9 cellular contexts compared by ENCODE assay signal in genomic region chr19:4058696-4059492, GRCh38. TPM values are rescaled to one million over a fixed set of nuclear protein-coding genes. Genes with fewer than 3 reads are reported as not detected.
DNase-seq lines count a peak whose midpoint lies in the region; ATAC-seq and TF ChIP-seq lines count a peak whose summit lies in the region.
"Had no signal": no experiment of that assay in that cellular context is flagged by ENCODE, and none has a peak within 500 bp of the region (broad histone marks: within the 10 kb centered on the region; RNA-seq: fewer than 3 reads in every experiment).

No MANE protein-coding gene starts in this region.

- no peak overlapping the region for H2AFZ ChIP-seq in neuronal stem cell (ENCODE audit: low read length)

- no peak overlapping the region for H4K91ac ChIP-seq in neuronal stem cell (ENCODE audit: low read depth, low read length, poor library complexity)

- H3K9me3 ChIP-seq in Panc1 (ENCODE audit: control insufficient read depth, insufficient read depth, low read depth, low read length): no peaks in the 10 kb centered on the region
- no peaks in the 10 kb centered on the region for H3K9me3 ChIP-seq in esophagus muscularis mucosa
- H3K9me3 ChIP-seq in neuronal stem cell (replicated peaks in 1 of 2; ENCODE audit: control insufficient read depth in 2 of 2, insufficient read depth in 1 of 2, low read depth in 1 of 2, low read length in 2 of 2): peaks cover 0 to 2% of the 10 kb centered on the region in 2 donors

- in situ Hi-C loops in Panc1 (cut with HindIII; ENCODE audit: low pct_unique_long_range_greater_than_20kb, low sequenced_read_pairs): no loop called here

- no peak overlapping the region for H4K8ac ChIP-seq in neuronal stem cell (ENCODE audit: low read depth, low read length)

- peaks cover 49% of the 10 kb centered on the region for H3K79me1 ChIP-seq in neuronal stem cell (ENCODE audit: low read depth, low read length)

- H3K4me1 ChIP-seq in Panc1 (ENCODE audit: control insufficient read depth, insufficient read depth, low read length) (peaks cover 37% of the 10 kb centered on the region), esophagus muscularis mucosa (peaks cover 69 to 96% (median 87%) of the 10 kb centered on the region in 4 donors), neuronal stem cell (ENCODE audit: control insufficient read depth in 2 of 2, insufficient read depth in 1 of 2, low read depth in 1 of 2, low read length in 2 of 2) (peaks cover 7 to 12% of the 10 kb centered on the region in 2 donors)

- H2BK12ac ChIP-seq in neuronal stem cell (ENCODE audit: low read length): peak overlapping the region; percentile 10

- peak overlapping the region; percentile 11 for H3K4me2 ChIP-seq in neuronal stem cell (ENCODE audit: insufficient read depth, low read length, poor library complexity, severe bottlenecking)

- no TSS peak for BruUV-seq in Panc1 (replicated peaks; lab: Mats Ljungman, UMichigan)

- peak overlapping the region; percentile 82 for H2BK5ac ChIP-seq in neuronal stem cell (ENCODE audit: low read length)

- CTCF ChIA-PET in Panc1 (lab: Charles Lee): interaction anchor here (0.5 kb wide), 1 partner anchor 30 kb away, joined by 7 read pairs; no protein-coding TSS in a partner anchor

- peak overlapping the region; percentile 71 for H3K18ac ChIP-seq in neuronal stem cell (ENCODE audit: low read length)

- TF ChIP-seq CTCF in AG09309 (IDR thresholded peaks at IDR 0.05; ENCODE audit: control insufficient read depth, insufficient read depth, low read depth, low read length, missing control alignments) (no peak), Panc1 (IDR thresholded peaks at IDR 0.05) (no peak), esophagus muscularis mucosa (IDR thresholded peaks at IDR 0.05) (no peak)

- TF ChIP-seq POLR2A in esophagus muscularis mucosa (IDR thresholded peaks at IDR 0.05; ENCODE audit: low read depth): no peak

- no peak for TF ChIP-seq EP300 in esophagus muscularis mucosa (IDR thresholded peaks at IDR 0.05)

- H3K23ac ChIP-seq in neuronal stem cell (ENCODE audit: low read depth, low read length, poor library complexity): no peak overlapping the region

- H3K27ac ChIP-seq in Panc1 (ENCODE audit: low read length) (peak overlapping the region; percentile 77), esophagus muscularis mucosa (replicated peaks in 1 of 4) (peak overlapping the region; percentile 97 to 99 (median 98)), neuronal stem cell (replicated peaks; ENCODE audit: low read length) (peak overlapping the region; percentile 27)

- intact Hi-C loops in Panc1 (cut with micrococcal nuclease; ENCODE audit: unreplicated experiment): no loop called here
- intact Hi-C loops in esophagus muscularis mucosa (cut with DNase I): loop anchor here (5.0 kb wide), 1 partner anchor 42 kb away; no protein-coding TSS in a partner anchor

- ATAC-seq in Panc1 (peak; percentile 10; the same call in 1 of the 2 replicates), HG02970 (IDR thresholded peaks at IDR 0.05; ENCODE audit: low FRiP score, unreplicated experiment) (no peak)

- whole genome bisulfite sequencing in esophagus muscularis mucosa: 36% methylated on average over 15 of the region's 32 CpGs
- WGBS in neuronal stem cell (ENCODE audit: extremely low coverage in 2 of 2, insufficient read length in 2 of 2, insufficient replicate concordance in 1 of 2), 2 donors: no CpG with 5 or more reads among the region's 32 CpGs

- H3K36me3 ChIP-seq in Panc1 (ENCODE audit: control insufficient read depth, insufficient read depth, low read length) (no peaks in the 10 kb centered on the region), esophagus muscularis mucosa (peaks cover 12 to 33% (median 30%) of the 10 kb centered on the region in 4 donors), neuronal stem cell (replicated peaks in 1 of 2; ENCODE audit: control insufficient read depth in 2 of 2, insufficient read depth in 2 of 2, low read length in 2 of 2) (peaks cover 11 to 15% of the 10 kb centered on the region in 2 donors)

- peak overlapping the region; percentile 84 for H3K9ac ChIP-seq in neuronal stem cell (ENCODE audit: low read depth, low read length, poor library complexity)

- H3K27me3 ChIP-seq in Panc1 (ENCODE audit: control insufficient read depth, insufficient read depth, low read length) (no peaks in the 10 kb centered on the region), esophagus muscularis mucosa (no peaks in the 10 kb centered on the region), neuronal stem cell (ENCODE audit: control insufficient read depth in 3 of 3, insufficient read depth in 3 of 3, low read depth in 1 of 3, low read length in 3 of 3) (no peaks in the 10 kb centered on the region)

- H2BK15ac ChIP-seq in neuronal stem cell (ENCODE audit: low read length): no peak overlapping the region

- DNase-seq in AG09309 (ENCODE audit: low read depth): no peak
- DNase-seq in Panc1 (ENCODE audit: low read depth, low spot score): no peak
- DNase-seq in esophagus muscularis mucosa (ENCODE audit: extremely low spot score): no peak
- DNase-seq in neuronal stem cell (ENCODE audit: low spot score): no peak
- no peak for DNase-seq in kidney tubule cell (ENCODE audit: low spot score)
- DNase-seq in activated effector memory CD4-positive, alpha-beta T cell treated with anti-CD3 and anti-CD28 coated beads, Interleukin-2, amount 50 U/mL, for 16 hours: no peak
- DNase-seq in stimulated activated CD4-positive, alpha-beta T cell treated with anti-CD3 and anti-CD28 coated beads, Interleukin-1b, Interleukin-23, amount 100 ng/mL, for 48 hours: no peak
- DNase-seq: GDM1 had no signal

- H2AK5ac ChIP-seq in neuronal stem cell (ENCODE audit: low read depth, low read length): peak overlapping the region; percentile 61

- POLR2A ChIA-PET in Panc1 (lab: Charles Lee): interaction anchor here (0.6 kb wide), 2 partner anchors 19 to 1439 kb away, joined by 6 to 7 read pairs; no protein-coding TSS in a partner anchor

- peak overlapping the region; percentile 71 for H3K14ac ChIP-seq in neuronal stem cell (ENCODE audit: low read length)

- peak overlapping the region; percentile 20 for H3K4me3 ChIP-seq in AG09309 (ENCODE audit: control insufficient read depth, low read depth, low read length)
- 0 out of 4 replicates have a peak overlapping the region, but pooled peaks of 1 of the 2 experiments have one; percentile 1 for H3K4me3 ChIP-seq in Panc1 (ENCODE audit: low read depth in 2 of 2, low read length in 2 of 2)
- H3K4me3 ChIP-seq in esophagus muscularis mucosa: peak overlapping the region; percentile 48 to 100 (median 94)
- no peak overlapping the region for H3K4me3 ChIP-seq in neuronal stem cell (ENCODE audit: low read length in 2 of 2)

- H3K4ac ChIP-seq in neuronal stem cell (ENCODE audit: low read length): no peak overlapping the region

- H2BK120ac ChIP-seq in neuronal stem cell (ENCODE audit: low read depth, low read length): peak overlapping the region; percentile 47

RNA-seq across cellular contexts. Expression of gene ZBTB7A, which starts 7.8 kb away (rescaled TPM):
- 48.0 TPM for total RNA-seq in Panc1 (2021; ENCODE audit: unreplicated experiment)
- polyA plus RNA-seq in Panc1 (2012; ENCODE audit: insufficient read length): 42.8 TPM
- total RNA-seq in esophagus muscularis mucosa: 100 to 1,000 TPM in 2 of 4 donors, 10 to 100 TPM in 2; 71.9 to 137 (median 114) TPM
- 9.3 TPM for polyA plus RNA-seq in neuronal stem cell (2013, experiment 1 of 2)
- polyA plus RNA-seq in neuronal stem cell (2013, experiment 2 of 2): 10.2 TPM

RNA-seq across cellular contexts. Expression of gene PIAS4, which starts 51.4 kb away (rescaled TPM):
- total RNA-seq in Panc1 (2021; ENCODE audit: unreplicated experiment): 36.7 TPM
- 31.6 TPM for polyA plus RNA-seq in Panc1 (2012; ENCODE audit: insufficient read length)
- total RNA-seq in esophagus muscularis mucosa: 10 to 100 TPM; 16.6 to 34.1 (median 24.8) TPM
- polyA plus RNA-seq in neuronal stem cell (2013, experiment 1 of 2): 64.0 TPM
- polyA plus RNA-seq in neuronal stem cell (2013, experiment 2 of 2): 61.2 TPM

Comparison
In these comparisons a context has a peak if more than half of its experiments do, and no peak if none do; other contexts are left out.
1. H3K4me3 ChIP-seq: peak in AG09309 (single experiment) and esophagus muscularis mucosa (4 of 4); none in neuronal stem cell (0 of 2).
2. H3K27ac ChIP-seq: peak in every context shown above with its lines; median percentile 98 in esophagus muscularis mucosa; 77 in Panc1; 27 in neuronal stem cell.